Comparison of ENCODE assay signal across 14 cellular contexts in genomic region chr9:129441852-129442251, GRCh38.
"Had no signal": no experiment of that assay in that cellular context is flagged by ENCODE, and none has a peak within 500 bp of the region (broad histone marks: within the 10 kb centered on the region; RNA-seq: fewer than 3 reads in every experiment).

No MANE protein-coding gene starts in this region.

- H3K4me1 ChIP-seq: uterus had no signal

- H3K27me3 ChIP-seq: testis, uterus had no signal

- H3K9me3 Mint-ChIP-seq: activated T-helper 2 cell treated with anti-CD3 and anti-CD28 coated beads, Interferon-gamma antibody, Interleukin-2, Interleukin-4, amounts not matched to agents 10 μg/mL and 5 μg/mL and 100 μg/mL, durations not matched to agents 14 hours and 24 hours and 36 hours; stimulated activated naive CD8-positive, alpha-beta T cell treated with anti-CD3 and anti-CD28 coated beads, Interleukin-15, amount 100 ng/mL, for 72 hours had no signal

- H3K9me3 ChIP-seq: testis, uterus had no signal

- H3K36me3 ChIP-seq: brain microvascular endothelial cell, uterus had no signal

- H3K4me3 ChIP-seq: testis, uterus had no signal

- H3K4me3 Mint-ChIP-seq: stimulated activated naive CD8-positive, alpha-beta T cell treated with anti-CD3 and anti-CD28 coated beads, Interleukin-15, amount 100 ng/mL, for 72 hours had no signal

- DNase-seq: activated CD4-positive, alpha-beta T cell treated with anti-CD3 and anti-CD28 coated beads, Interleukin-2, amount 50 U/mL, for 1 hour; activated CD4-positive, CD25-positive, alpha-beta regulatory T cell; activated naive CD4-positive, alpha-beta T cell treated with anti-CD3 and anti-CD28 coated beads, Interleukin-2, amount 50 U/mL, for 16 hours; brain microvascular endothelial cell; hypothalamus; left cardiac atrium; retina; stimulated activated CD4-positive, alpha-beta T cell treated with anti-CD3 and anti-CD28 coated beads, Interleukin-15, amount 100 ng/mL, for 24 hours; stimulated activated CD4-positive, alpha-beta T cell treated with anti-CD3 and anti-CD28 coated beads, Interleukin-4, amount 100 ng/mL, for 24 hours; stimulated activated naive CD8-positive, alpha-beta T cell treated with anti-CD3 and anti-CD28 coated beads, Interleukin-15, amount 100 ng/mL, for 72 hours; testis; uterus had no signal

- H3K27ac ChIP-seq: brain microvascular endothelial cell, parathyroid adenoma, testis, uterus had no signal

- ATAC-seq: left cardiac atrium; stimulated activated naive CD8-positive, alpha-beta T cell treated with anti-CD3 and anti-CD28 coated beads, Interleukin-15, amount 100 ng/mL, for 72 hours had no signal

- H3K27ac Mint-ChIP-seq: activated T-helper 2 cell treated with anti-CD3 and anti-CD28 coated beads, Interferon-gamma antibody, Interleukin-2, Interleukin-4, amounts not matched to agents 10 μg/mL and 5 μg/mL and 100 μg/mL, durations not matched to agents 14 hours and 24 hours and 36 hours had no signal
